Comparison of ENCODE assay signal across 5 cellular contexts in the genomic region with DNA sequence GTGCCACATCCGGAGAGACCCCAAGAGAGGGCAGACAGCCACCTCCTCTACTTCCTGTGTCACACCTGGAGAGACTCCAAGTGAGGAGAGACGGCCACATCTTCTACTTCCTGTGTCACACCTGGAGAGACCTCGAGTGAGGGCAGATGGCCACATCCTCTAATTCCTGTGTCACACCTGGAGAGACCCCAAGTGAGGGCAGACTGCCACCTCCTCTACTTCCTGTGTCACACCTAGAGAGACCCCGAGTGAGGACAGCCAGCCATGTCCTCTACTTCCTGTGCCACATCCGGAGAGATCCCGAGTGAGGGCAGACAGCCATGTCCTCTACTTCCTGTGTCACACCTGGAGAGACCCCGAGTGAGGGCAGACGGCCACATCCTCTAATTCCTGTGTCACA.
A peak's percentile ranks its signal among the peaks of the same experiment; 100 is the strongest.
DNase-seq lines count a peak whose midpoint lies in the region; ATAC-seq and TF ChIP-seq lines count a peak whose summit lies in the region.
"Not testable (repeated sequence)": the region's sequence is repeated elsewhere in the genome, so short reads cannot be mapped to it uniquely, and the experiment has no call there.

No MANE protein-coding gene starts in this region.

- not testable (repeated sequence) for H3K4me3 Mint-ChIP-seq in CD8-positive, alpha-beta T cell; central memory CD8-positive, alpha-beta T cell
- H3K4me3 Mint-ChIP-seq in activated naive CD8-positive, alpha-beta T cell, result peak overlapping the region; percentile 20

- not testable (repeated sequence) for H3K9me3 Mint-ChIP-seq in CD8-positive, alpha-beta T cell; activated naive CD8-positive, alpha-beta T cell (ENCODE audit: low read depth); central memory CD8-positive, alpha-beta T cell

- H3K36me3 ChIP-seq in CD8-positive, alpha-beta T cell (ENCODE audit: insufficient read depth, low read length); RWPE2 (ENCODE audit: low read depth): not testable (repeated sequence)

- H3K27me3 ChIP-seq in CD8-positive, alpha-beta T cell (ENCODE audit: insufficient read depth, low read length), result not testable (repeated sequence)
- H3K27me3 ChIP-seq in RWPE2 (ENCODE audit: insufficient read depth, poor library complexity, severe bottlenecking), result peaks cover 75% of the 10 kb centered on the region

- not testable (repeated sequence) for H3K4me1 Mint-ChIP-seq in CD8-positive, alpha-beta T cell (ENCODE audit: low read depth); central memory CD8-positive, alpha-beta T cell
- peaks cover 14% of the 10 kb centered on the region for H3K4me1 Mint-ChIP-seq in activated naive CD8-positive, alpha-beta T cell (ENCODE audit: low read depth)

- H3K27me3 Mint-ChIP-seq in CD8-positive, alpha-beta T cell (ENCODE audit: low read depth); activated naive CD8-positive, alpha-beta T cell: not testable (repeated sequence)
- H3K27me3 Mint-ChIP-seq in central memory CD8-positive, alpha-beta T cell, result peaks cover 15% of the 10 kb centered on the region

- CTCF ChIA-PET in CD8-positive, alpha-beta T cell (lab: Charles Lee), result not testable (repeated sequence)

- not testable (repeated sequence) for TF ChIP-seq CTCF in CD8-positive, alpha-beta T cell (IDR thresholded peaks at IDR 0.05); RWPE2 (IDR thresholded peaks at IDR 0.05; ENCODE audit: poor library complexity, severe bottlenecking)

- not testable (repeated sequence) for H3K4me3 ChIP-seq in CD8-positive, alpha-beta T cell (ENCODE audit: low read depth, low read length); Jurkat, Clone E6-1 (ENCODE audit: low read length); RWPE2 (ENCODE audit: severe bottlenecking)

- intact Hi-C loops in CD8-positive, alpha-beta T cell (cut with DNase I, micrococcal nuclease), result not testable (repeated sequence)

- not testable (repeated sequence) for H3K4me1 ChIP-seq in CD8-positive, alpha-beta T cell (ENCODE audit: insufficient read depth, low read length); RWPE2 (ENCODE audit: insufficient read depth, poor library complexity, severe bottlenecking)

- H3K27ac ChIP-seq in CD8-positive, alpha-beta T cell (ENCODE audit: low read depth, low read length); RWPE2 (ENCODE audit: poor library complexity, severe bottlenecking): not testable (repeated sequence)

- peak overlapping the region; percentile 64 for H3K27ac Mint-ChIP-seq in CD8-positive, alpha-beta T cell
- peak overlapping the region; percentile 46 for H3K27ac Mint-ChIP-seq in activated naive CD8-positive, alpha-beta T cell
- peak overlapping the region; percentile 84 for H3K27ac Mint-ChIP-seq in central memory CD8-positive, alpha-beta T cell (ENCODE audit: low read depth)

- DNase-seq in CD8-positive, alpha-beta T cell, result peak in 1 of 7 experiments; percentile 13
- DNase-seq in Jurkat, Clone E6-1 (ENCODE audit: low read depth, low spot score), result peak; percentile 76
- DNase-seq in RWPE2 (ENCODE audit: low spot score), result peak; percentile 68
- DNase-seq in central memory CD8-positive, alpha-beta T cell (ENCODE audit: low spot score in 2 of 2), result not testable (repeated sequence)

- not testable (repeated sequence) for H3K36me3 Mint-ChIP-seq in CD8-positive, alpha-beta T cell; activated naive CD8-positive, alpha-beta T cell; central memory CD8-positive, alpha-beta T cell (ENCODE audit: insufficient read depth)

- not testable (repeated sequence) for ATAC-seq in CD8-positive, alpha-beta T cell; RWPE2 (ENCODE audit: low read depth); central memory CD8-positive, alpha-beta T cell (replicated peaks; ENCODE audit: extremely low read depth, poor library complexity, severe bottlenecking)

- not testable (repeated sequence) for H3K9me3 ChIP-seq in CD8-positive, alpha-beta T cell (ENCODE audit: low read length); RWPE2 (ENCODE audit: severe bottlenecking)

- POLR2A ChIA-PET in CD8-positive, alpha-beta T cell (lab: Charles Lee), result not testable (repeated sequence)
